In genomic region chr1:87965193-87965592, GRCh38 we compare ENCODE assay signal across 3 cellular contexts.
"Had no signal": no experiment of that assay in that cellular context is flagged by ENCODE, and none has a peak within 500 bp of the region (broad histone marks: within the 10 kb centered on the region; RNA-seq: fewer than 3 reads in every experiment).

No MANE protein-coding gene starts in this region.

- ATAC-seq: GM12878 had no signal

- H3K4me3 ChIP-seq: GM12878 had no signal

- DNase-seq: GDM1, GF-D8 had no signal
